8 cellular contexts compared by ENCODE assay signal in genomic region chr10:102646610-102647432, GRCh38. TPM values are rescaled to one million over a fixed set of nuclear protein-coding genes. Genes with fewer than 3 reads are reported as not detected.
DNase-seq lines count a peak whose midpoint lies in the region; ATAC-seq and TF ChIP-seq lines count a peak whose summit lies in the region.

No MANE protein-coding gene starts in this region.

- peaks cover 32 to 76% (median 50%) of the 10 kb centered on the region in 4 donors for H3K4me1 Mint-ChIP-seq in CD4-positive, alpha-beta memory T cell
- H3K4me1 Mint-ChIP-seq in activated naive CD4-positive, alpha-beta T cell treated with anti-CD3 and anti-CD28 coated beads, Interleukin-2, amount 50 U/mL, for 24 hours, result peaks cover 61% of the 10 kb centered on the region
- peaks cover 25% of the 10 kb centered on the region for H3K4me1 Mint-ChIP-seq in glutamatergic neuron (ENCODE audit: low read depth, unreplicated experiment)

- H3K4me3 ChIP-seq in CD4-positive, alpha-beta memory T cell (ENCODE audit: low read length in 2 of 2), result peak overlapping the region; percentile 79 to 80

- H3K36me3 ChIP-seq in CD4-positive, alpha-beta memory T cell (ENCODE audit: insufficient read depth, low read length), result no peaks in the 10 kb centered on the region

- H3K4me1 ChIP-seq in CD4-positive, alpha-beta memory T cell (ENCODE audit: insufficient read depth, low read length), result peaks cover 56% of the 10 kb centered on the region

- H3K4me3 Mint-ChIP-seq in CD4-positive, alpha-beta memory T cell, result peak overlapping the region; percentile 93 to 100 (median 96)
- H3K4me3 Mint-ChIP-seq in activated naive CD4-positive, alpha-beta T cell treated with anti-CD3 and anti-CD28 coated beads, Interleukin-2, amount 50 U/mL, for 24 hours, result peak overlapping the region; percentile 91
- peak overlapping the region; percentile 99 for H3K4me3 Mint-ChIP-seq in glutamatergic neuron (ENCODE audit: unreplicated experiment)

- POLR2A ChIA-PET in CD4-positive, alpha-beta memory T cell (lab: Charles Lee; ENCODE audit: partially characterized antibody), result interaction anchor here (0.8 to 21.9 kb wide), 23 partner anchors 11 to 825 kb away, joined by 3 to 431 read pairs (median 16); partner anchors contain the start of genes ACTR1A, ARL3, C10orf95 and CUEDC2

- H3K9me3 Mint-ChIP-seq in CD4-positive, alpha-beta memory T cell, result no peaks in the 10 kb centered on the region
- no peaks in the 10 kb centered on the region for H3K9me3 Mint-ChIP-seq in activated naive CD4-positive, alpha-beta T cell treated with anti-CD3 and anti-CD28 coated beads, Interleukin-2, amount 50 U/mL, for 24 hours
- peaks cover 28% of the 10 kb centered on the region for H3K9me3 Mint-ChIP-seq in glutamatergic neuron (ENCODE audit: unreplicated experiment)

- H3K27ac Mint-ChIP-seq in CD4-positive, alpha-beta memory T cell, result peak overlapping the region; percentile 95 to 100 (median 96)
- peak overlapping the region; percentile 97 for H3K27ac Mint-ChIP-seq in activated naive CD4-positive, alpha-beta T cell treated with anti-CD3 and anti-CD28 coated beads, Interleukin-2, amount 50 U/mL, for 24 hours
- peak overlapping the region; percentile 99 for H3K27ac Mint-ChIP-seq in glutamatergic neuron (ENCODE audit: unreplicated experiment)

- peaks cover 4 to 29% of the 10 kb centered on the region in 2 donors for H3K36me3 Mint-ChIP-seq in CD4-positive, alpha-beta memory T cell
- no peaks in the 10 kb centered on the region for H3K36me3 Mint-ChIP-seq in activated naive CD4-positive, alpha-beta T cell treated with anti-CD3 and anti-CD28 coated beads, Interleukin-2, amount 50 U/mL, for 24 hours
- no peaks in the 10 kb centered on the region for H3K36me3 Mint-ChIP-seq in glutamatergic neuron (ENCODE audit: unreplicated experiment)

- CTCF ChIA-PET in CD4-positive, alpha-beta memory T cell (lab: Charles Lee; ENCODE audit: partially characterized antibody), result interaction anchor here (2.9 to 4.1 kb wide), 5 partner anchors 13 to 143 kb away, joined by 18 to 44 read pairs (median 39); partner anchors contain the start of genes ARL3, SFXN2 and SUFU

- peak; percentile 44 to 76 (median 58) for DNase-seq in CD4-positive, alpha-beta memory T cell
- peak; percentile 7 for DNase-seq in NCI-H526 treated with DMSO at 0.1 percent for 48 hours (lab: John Stamatoyannopoulos, UW)
- peak; percentile 52 for DNase-seq in glutamatergic neuron
- DNase-seq in posterior vena cava (ENCODE audit: low spot score), result peak; percentile 93
- no peak for DNase-seq in amniotic stem cell (lab: John Stamatoyannopoulos, UW)

- H3K27me3 Mint-ChIP-seq in CD4-positive, alpha-beta memory T cell, result no peaks in the 10 kb centered on the region
- no peaks in the 10 kb centered on the region for H3K27me3 Mint-ChIP-seq in activated naive CD4-positive, alpha-beta T cell treated with anti-CD3 and anti-CD28 coated beads, Interleukin-2, amount 50 U/mL, for 24 hours
- H3K27me3 Mint-ChIP-seq in glutamatergic neuron (ENCODE audit: unreplicated experiment), result peaks cover 28% of the 10 kb centered on the region

- no peak for TF ChIP-seq CTCF in glutamatergic neuron (IDR thresholded peaks at IDR 0.05; ENCODE audit: partially characterized antibody, unreplicated experiment)

- no peak for ATAC-seq in GM18870 (IDR thresholded peaks at IDR 0.05; ENCODE audit: unreplicated experiment)
- ATAC-seq in GM19467 (IDR thresholded peaks at IDR 0.05; ENCODE audit: unreplicated experiment), result no peak

- H3K27ac ChIP-seq in CD4-positive, alpha-beta memory T cell (ENCODE audit: low read depth, low read length), result peak overlapping the region; percentile 82

- H3K9me3 ChIP-seq in CD4-positive, alpha-beta memory T cell (ENCODE audit: control insufficient read depth in 1 of 2, low read length in 2 of 2), result no peaks in the 10 kb centered on the region

- H3K27me3 ChIP-seq in CD4-positive, alpha-beta memory T cell (ENCODE audit: insufficient read depth, low read length), result no peaks in the 10 kb centered on the region

- intact Hi-C loops in CD4-positive, alpha-beta memory T cell (cut with micrococcal nuclease), result loop anchor here (1.0 to 10.0 kb wide), 6 partner anchors 14 to 1478 kb away; partner anchors contain the start of genes ARL3, OGA, SFR1 and SFXN2
- intact Hi-C loops in posterior vena cava (cut with DNase I), result loop anchor here in 1 of 2 donors (10.0 kb wide), 1 partner anchor 142 kb away; the partner anchor contains the start of genes ACTR1A and SUFU

RNA-seq across cellular contexts. Expression of gene TRIM8, which starts 2.5 kb away (rescaled TPM):
- 10 to 100 TPM; 68.4 to 71.6 TPM for total RNA-seq in CD4-positive, alpha-beta memory T cell
- 10 to 100 TPM; 33.0 to 56.4 TPM for polyA plus RNA-seq in CD4-positive, alpha-beta memory T cell
- total RNA-seq in glutamatergic neuron (ENCODE audit: unreplicated experiment), result 74.8 TPM
- total RNA-seq in posterior vena cava, result 100 to 1,000 TPM; 122 to 125 TPM
